ENCODE assay signal across 8 cellular contexts in the genomic region with DNA sequence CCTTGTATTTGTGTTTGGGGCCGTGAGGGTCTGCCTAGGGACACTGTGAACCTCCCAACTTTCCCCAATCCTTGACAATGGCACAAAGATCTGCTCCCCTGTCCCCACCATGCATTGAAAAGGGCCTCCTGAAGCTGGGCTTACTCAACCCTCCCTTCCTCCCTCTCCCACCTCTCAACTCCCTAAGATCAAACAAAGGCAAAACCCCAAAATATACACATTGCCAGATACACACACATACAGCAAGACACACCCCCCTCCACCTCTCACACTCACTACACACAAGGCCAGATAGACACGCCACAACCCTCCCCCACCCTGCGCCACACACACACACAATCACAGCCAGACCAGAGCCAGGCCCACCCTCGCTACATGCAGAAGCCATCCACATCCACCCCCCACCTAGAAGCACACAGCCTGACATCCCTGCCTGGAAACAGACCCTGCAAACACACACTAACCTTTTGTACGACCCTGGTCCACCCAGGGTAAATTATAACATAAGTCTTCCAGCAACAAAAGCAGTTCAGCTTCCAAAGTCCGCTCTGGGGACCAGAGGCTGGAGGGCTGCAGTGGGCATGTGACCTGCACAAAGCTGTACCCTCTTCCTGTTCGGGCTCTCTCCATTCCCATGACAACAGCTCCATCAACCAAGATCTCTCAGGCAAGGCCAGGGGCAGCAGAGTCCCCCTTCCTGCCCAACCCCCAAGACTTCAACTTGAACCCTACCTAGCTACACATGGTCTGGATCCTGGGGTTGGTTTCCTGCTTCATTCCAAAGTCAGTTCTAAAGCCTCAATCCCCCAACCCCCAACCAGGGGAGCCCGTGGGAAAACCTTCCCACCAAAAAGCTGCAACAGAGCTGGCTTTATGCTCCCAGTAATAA. TPM values are rescaled to one million over a fixed set of nuclear protein-coding genes. Genes with fewer than 3 reads are reported as not detected.
DNase-seq lines count a peak whose midpoint lies in the region; ATAC-seq, FAIRE-seq and TF ChIP-seq lines count a peak whose summit lies in the region.

No MANE protein-coding gene starts in this region.

- peaks cover 38% of the 10 kb centered on the region for H3K4me1 Mint-ChIP-seq in astrocyte (ENCODE audit: low read depth, unreplicated experiment)

- ATAC-seq in heart right ventricle (no peak), left ventricle myocardium superior (no peak), lower lobe of right lung (no peak), GM19035 (IDR thresholded peaks at IDR 0.05; ENCODE audit: unreplicated experiment) (no peak), GM21786 (IDR thresholded peaks at IDR 0.05; ENCODE audit: unreplicated experiment) (no peak)

- no peak for DNase-seq in heart right ventricle
- no peak for DNase-seq in left ventricle myocardium superior
- DNase-seq in astrocyte (ENCODE audit: low read depth), result no peak
- DNase-seq in lower lobe of right lung, result no peak
- DNase-seq in iPS-NIHi11 (ENCODE audit: low spot score), result no peak

- H3K27ac ChIP-seq in heart right ventricle, result peak overlapping the region in 9 of 10 donors; percentile 90 to 99 (median 96)
- no peak overlapping the region for H3K27ac ChIP-seq in astrocyte (ENCODE audit: low read depth, low read length)
- peak overlapping the region; percentile 81 for H3K27ac ChIP-seq in lower lobe of right lung
- H3K27ac ChIP-seq in urinary bladder (ENCODE audit: low read depth), result no peak overlapping the region

- peaks cover 3% of the 10 kb centered on the region for H3K36me3 Mint-ChIP-seq in astrocyte (ENCODE audit: low read depth, unreplicated experiment)

- H3K4me1 ChIP-seq in heart right ventricle (peaks cover 10 to 89% (median 78%) of the 10 kb centered on the region in 9 donors), astrocyte (ENCODE audit: insufficient read depth, low read length) (peaks cover 50% of the 10 kb centered on the region), lower lobe of right lung (peaks cover 81% of the 10 kb centered on the region), urinary bladder (ENCODE audit: insufficient read depth) (peaks cover 1% of the 10 kb centered on the region)

- H3K4me3 ChIP-seq in heart right ventricle (peak overlapping the region in 9 of 10 donors; percentile 67 to 99 (median 89)), astrocyte (ENCODE audit: insufficient read depth, low read depth, low read length) (peak overlapping the region; percentile 84), lower lobe of right lung (peak overlapping the region; percentile 95), urinary bladder (ENCODE audit: low read depth, low read length) (peak overlapping the region; percentile 67)

- 48 to 58% methylated on average over 8 of the region's 8 CpGs for WGBS in heart right ventricle, 2 donors
- WGBS in urinary bladder, result 46% methylated on average over 8 of the region's 8 CpGs

- peak overlapping the region; percentile 69 for H3K27ac Mint-ChIP-seq in astrocyte (ENCODE audit: unreplicated experiment)

- H3K9me3 Mint-ChIP-seq in astrocyte (ENCODE audit: unreplicated experiment), result peaks cover 2% of the 10 kb centered on the region

- peak overlapping the region; percentile 97 for H3K4me2 ChIP-seq in astrocyte (ENCODE audit: low read length)

- H3K36me3 ChIP-seq in heart right ventricle (no peaks in the 10 kb centered on the region), astrocyte (ENCODE audit: insufficient read depth, low read length) (no peaks in the 10 kb centered on the region), lower lobe of right lung (no peaks in the 10 kb centered on the region), urinary bladder (ENCODE audit: insufficient read depth) (no peaks in the 10 kb centered on the region)

- peaks cover 70% of the 10 kb centered on the region for H3K79me2 ChIP-seq in astrocyte (ENCODE audit: insufficient read depth, low read length)

- peak overlapping the region; percentile 94 for H3K4me3 Mint-ChIP-seq in astrocyte (ENCODE audit: unreplicated experiment)

- no peaks in the 10 kb centered on the region for H3K27me3 Mint-ChIP-seq in astrocyte (ENCODE audit: low read depth, unreplicated experiment)

- H3K9me3 ChIP-seq in heart right ventricle (no peaks in the 10 kb centered on the region), astrocyte (ENCODE audit: insufficient read depth, low read depth, low read length) (no peaks in the 10 kb centered on the region), lower lobe of right lung (no peaks in the 10 kb centered on the region)

- peak overlapping the region; percentile 90 for H3K9ac ChIP-seq in astrocyte (ENCODE audit: low read length)

- H3K27me3 ChIP-seq in heart right ventricle, result peaks cover 0 to 52% (median 0%) of the 10 kb centered on the region in 7 donors
- no peaks in the 10 kb centered on the region for H3K27me3 ChIP-seq in astrocyte (ENCODE audit: insufficient read depth, low read length)
- peaks cover 7% of the 10 kb centered on the region for H3K27me3 ChIP-seq in lower lobe of right lung (ENCODE audit: low read depth)

- no peak for TF ChIP-seq CTCF in heart right ventricle (IDR thresholded peaks at IDR 0.05)
- no peak for TF ChIP-seq CTCF in astrocyte (IDR thresholded peaks at IDR 0.05; ENCODE audit: insufficient read depth, low read depth, low read length)
- TF ChIP-seq CTCF in lower lobe of right lung (IDR thresholded peaks at IDR 0.05), result no peak

- intact Hi-C loops in heart right ventricle (cut with DNase I) (loop anchor here in 2 of 10 donors (2.0 to 5.0 kb wide), 2 partner anchors 15 to 44 kb away; a partner anchor contains a TSS), left ventricle myocardium superior (cut with micrococcal nuclease) (no loop called here), lower lobe of right lung (cut with DNase I) (no loop called here)

- H2AFZ ChIP-seq in astrocyte (ENCODE audit: low read depth, low read length), result no peak overlapping the region

- no peak for FAIRE-seq in astrocyte (lab: Jason Lieb, UNC)

- peaks cover 59% of the 10 kb centered on the region for H4K20me1 ChIP-seq in astrocyte (ENCODE audit: insufficient read depth, low read length)

RNA-seq across cellular contexts. Expression of a gene that starts 1.9 kb away (rescaled TPM):
- 10 to 100 TPM; 15.8 to 30.0 (median 22.8) TPM for total RNA-seq in heart right ventricle
- polyA plus RNA-seq in heart right ventricle, result 10 to 100 TPM; 23.8 to 51.6 TPM
- total RNA-seq in left ventricle myocardium superior, result 23.8 TPM
- 68.2 and 73.7 TPM in 2 replicates for total RNA-seq in astrocyte
- 53.5 TPM for total RNA-seq in lower lobe of right lung
- 8.2 TPM for total RNA-seq in urinary bladder
- polyA plus RNA-seq in urinary bladder, result 26.5 TPM

RNA-seq across cellular contexts. Expression of a gene that starts 6.3 kb away (rescaled TPM):
- total RNA-seq in heart right ventricle, result 100 to 1,000 TPM; 148 to 220 (median 162) TPM
- polyA plus RNA-seq in heart right ventricle, result 100 to 1,000 TPM; 359 to 379 TPM
- 167 TPM for total RNA-seq in left ventricle myocardium superior
- total RNA-seq in astrocyte, result 166 and 191 TPM in 2 replicates
- 128 TPM for total RNA-seq in lower lobe of right lung
- 97.5 TPM for total RNA-seq in urinary bladder
- 202 TPM for polyA plus RNA-seq in urinary bladder

RNA-seq across cellular contexts. Expression of a gene that starts 16.1 kb away (rescaled TPM):
- total RNA-seq in heart right ventricle (10 to 100 TPM; 58.1 to 84.1 (median 69.4) TPM), left ventricle myocardium superior (87.9 TPM), astrocyte (12.0 and 13.1 TPM in 2 replicates), lower lobe of right lung (31.3 TPM), urinary bladder (1.6 TPM)
- polyA plus RNA-seq in heart right ventricle (10 to 100 TPM; 50.5 to 83.6 TPM), urinary bladder (40.6 TPM)

RNA-seq across cellular contexts. Expression of a gene that starts 41.2 kb away (rescaled TPM):
- total RNA-seq in heart right ventricle (100 to 1,000 TPM in 1 of 10 donors, 10 to 100 TPM in 9; 56.3 to 100 (median 67.5) TPM), left ventricle myocardium superior (88.0 TPM), astrocyte (18.1 and 20.9 TPM in 2 replicates), lower lobe of right lung (135 TPM), urinary bladder (38.5 TPM)
- polyA plus RNA-seq in heart right ventricle (100 to 1,000 TPM in 1 of 2 donors, 10 to 100 TPM in 1; 17.3 to 104 TPM), urinary bladder (67.8 TPM)

RNA-seq across cellular contexts. Expression of a gene that starts 53.1 kb away (rescaled TPM):
- total RNA-seq in heart right ventricle (10 to 100 TPM; 37.9 to 51.9 (median 47.5) TPM), left ventricle myocardium superior (42.3 TPM), astrocyte (54.4 and 58.2 TPM in 2 replicates), lower lobe of right lung (44.8 TPM), urinary bladder (47.0 TPM)
- polyA plus RNA-seq in heart right ventricle (10 to 100 TPM; 15.3 to 20.3 TPM), urinary bladder (35.8 TPM)

Comparison
In these comparisons a context has a peak if more than half of its experiments do, and no peak if none do; other contexts are left out.
1. H3K27ac ChIP-seq: peak in heart right ventricle (9 of 10) and lower lobe of right lung (single experiment); none in astrocyte (single experiment) and urinary bladder (single experiment).
2. Peak in every context shown above with its lines, with median percentiles within 50 percentile points of each other: H3K4me3 ChIP-seq.